In genomic region chr5:80255752-80256479, GRCh38 we compare ENCODE assay signal across 1 cellular context.
TF ChIP-seq lines count a peak whose summit lies in the region.

Gene SERINC5 (minus strand): TSS chr5:80256048. CDS start chr5:80255922, 126 bp downstream.

TF ChIP-seq in WTC11, 78 proteins besides CTCF, POLR2A, EP300 and RAD21 (continued from another document):
- TF ChIP-seq ZNF532 (CRISPR knock-in tag; IDR thresholded peaks at IDR 0.05; ENCODE audit: borderline replicate concordance) = no peak
